In the genomic region with DNA sequence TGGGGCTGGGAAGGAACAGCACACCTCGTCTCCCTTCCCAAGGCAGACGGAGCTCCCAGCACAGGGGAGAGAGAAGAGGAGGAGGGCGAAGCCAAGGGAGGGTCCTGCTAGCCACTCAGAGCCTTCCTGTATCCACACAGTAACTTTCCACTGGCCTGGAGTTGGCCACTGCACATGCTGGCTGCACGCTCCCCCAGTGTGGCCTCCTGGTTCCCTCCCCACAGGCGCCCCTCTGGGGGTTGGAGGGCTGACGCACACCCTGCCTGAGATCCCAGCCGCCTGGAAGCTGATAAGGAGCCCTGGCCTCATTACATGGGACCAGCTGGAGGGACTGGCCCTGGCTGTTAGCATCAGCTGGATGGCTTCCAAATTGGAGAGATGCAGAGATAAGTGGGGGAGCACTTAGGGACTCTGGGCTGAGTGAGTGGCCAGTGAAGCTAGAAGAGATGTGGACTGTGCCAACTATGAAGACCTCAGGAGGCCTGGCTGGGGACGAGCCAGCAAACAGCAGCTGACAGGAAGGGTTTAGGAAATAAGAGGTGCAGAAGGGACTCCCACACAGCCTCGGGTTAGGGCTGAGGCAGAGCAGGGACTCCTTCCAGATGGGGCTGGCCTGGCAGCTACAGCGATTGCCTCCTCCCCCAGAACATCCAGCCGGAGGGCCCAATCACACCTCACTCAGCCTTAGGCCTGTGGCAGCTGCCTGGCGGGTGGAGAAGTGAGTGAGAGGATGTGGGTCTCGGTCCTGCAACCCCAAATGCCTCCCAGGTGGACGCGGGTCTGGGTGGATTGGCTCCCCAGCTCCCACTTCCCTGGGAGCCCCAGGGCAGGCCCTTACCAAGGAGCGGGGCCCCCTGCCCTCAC, we compare ENCODE assay signal across 10 cellular contexts. TPM values are rescaled to one million over a fixed set of nuclear protein-coding genes. Genes with fewer than 3 reads are reported as not detected.
DNase-seq lines count a peak whose midpoint lies in the region; ATAC-seq and TF ChIP-seq lines count a peak whose summit lies in the region.
"Had no signal": no experiment of that assay in that cellular context is flagged by ENCODE, and none has a peak within 500 bp of the region (broad histone marks: within the 10 kb centered on the region; RNA-seq: fewer than 3 reads in every experiment).

No MANE protein-coding gene starts in this region.

- DNase-seq in GM04504 (ENCODE audit: low read depth) (peak; percentile 65), NCI-H345 (lab: John Stamatoyannopoulos, UW) (peak; percentile 47), coronary artery (ENCODE audit: low spot score) (peak; percentile 94), lower lobe of right lung (peak; percentile 73), vagina (ENCODE audit: extremely low spot score in 2 of 2) (peak in 1 of 2 donors; percentile 99), activated gamma-delta T cell (lab: John Stamatoyannopoulos, UW) (no peak)

- H3K4me3 ChIP-seq in coronary artery (no peak overlapping the region), lower lobe of right lung (no peak overlapping the region), vagina (no peak overlapping the region)

- ATAC-seq in lower lobe of right lung (peak; percentile 74 to 80), GM19467 (IDR thresholded peaks at IDR 0.05; ENCODE audit: unreplicated experiment) (no peak)
- no peak for ATAC-seq in activated CD4-positive, CD25-positive, alpha-beta regulatory T cell treated with anti-CD3 and anti-CD28 coated beads, Interleukin-2, amount 50 U/mL, for 24 hours

- TF ChIP-seq CTCF in coronary artery (IDR thresholded peaks at IDR 0.05) (no peak), lower lobe of right lung (IDR thresholded peaks at IDR 0.05) (no peak), vagina (IDR thresholded peaks at IDR 0.05) (no peak)

- intact Hi-C loops in lower lobe of right lung (cut with DNase I): no loop called here
- intact Hi-C loops in vagina (cut with DNase I): loop anchor here (5.0 to 10.0 kb wide), 2 partner anchors 83 to 206 kb away; a partner anchor contains a TSS

- H3K9me3 ChIP-seq in lower lobe of right lung: no peaks in the 10 kb centered on the region
- H3K9me3 ChIP-seq in vagina: no peaks in the 10 kb centered on the region

- no peak for TF ChIP-seq POLR2A in vagina (IDR thresholded peaks at IDR 0.05)

- H3K27ac ChIP-seq in coronary artery: peak overlapping the region; percentile 7 to 79
- peak overlapping the region; percentile 25 for H3K27ac ChIP-seq in lower lobe of right lung
- peak overlapping the region; percentile 85 for H3K27ac ChIP-seq in vagina
- H3K27ac ChIP-seq: epithelial cell of prostate, HL-60 had no signal

- no peaks in the 10 kb centered on the region for H3K36me3 ChIP-seq in lower lobe of right lung
- H3K36me3 ChIP-seq in vagina: no peaks in the 10 kb centered on the region

- H3K27me3 ChIP-seq in lower lobe of right lung (ENCODE audit: low read depth): peaks cover 9% of the 10 kb centered on the region
- no peaks in the 10 kb centered on the region for H3K27me3 ChIP-seq in vagina

- H3K4me1 ChIP-seq in lower lobe of right lung (peaks cover 38% of the 10 kb centered on the region), vagina (peaks cover 37% of the 10 kb centered on the region)

RNA-seq across cellular contexts. Expression of a gene that starts 26.3 kb away (rescaled TPM):
- 5.1 TPM for total RNA-seq in lower lobe of right lung
- 2.7 TPM for total RNA-seq in vagina

RNA-seq across cellular contexts. Expression of a gene that starts 34.5 kb away (rescaled TPM):
- total RNA-seq in lower lobe of right lung (2.9 TPM), vagina (19.4 TPM)

RNA-seq across cellular contexts. Expression of a gene that starts 41.0 kb away (rescaled TPM):
- total RNA-seq in lower lobe of right lung (24.5 TPM), vagina (15.7 TPM)

Comparison
In these comparisons a context has a peak if more than half of its experiments do, and no peak if none do; other contexts are left out.
1. H3K27ac ChIP-seq: peak in every context shown above with its lines; median percentile 85 in vagina; 43 in coronary artery; 25 in lower lobe of right lung.
2. ATAC-seq: peak in lower lobe of right lung (2 of 2); none in activated CD4-positive, CD25-positive, alpha-beta regulatory T cell treated with anti-CD3 and anti-CD28 coated beads, Interleukin-2, amount 50 U/mL, for 24 hours (0 of 2) and GM19467 (single experiment).